In genomic region chr2:218022851-218023530, GRCh38 we compare ENCODE assay signal across 30 cellular contexts. TPM values are rescaled to one million over a fixed set of nuclear protein-coding genes. Genes with fewer than 3 reads are reported as not detected.
DNase-seq lines count a peak whose midpoint lies in the region; ATAC-seq, FAIRE-seq and TF ChIP-seq lines count a peak whose summit lies in the region.
"Had no signal": no experiment of that assay in that cellular context is flagged by ENCODE, and none has a peak within 500 bp of the region (broad histone marks: within the 10 kb centered on the region; RNA-seq: fewer than 3 reads in every experiment).

No MANE protein-coding gene starts in this region.

- no peaks in the 10 kb centered on the region for H3K4me1 ChIP-seq in kidney (ENCODE audit: control insufficient read depth in 1 of 2, insufficient read depth in 1 of 2, low read depth in 1 of 2, low read length in 2 of 2)
- H3K4me1 ChIP-seq in suprapubic skin: peaks cover 49% of the 10 kb centered on the region
- H3K4me1 ChIP-seq: Caco-2, SJSA1 had no signal

- no peak overlapping the region for H3K4me3 Mint-ChIP-seq in activated naive CD8-positive, alpha-beta T cell treated with anti-CD3 and anti-CD28 coated beads, Interleukin-2, amount 10 ng/mL, durations not matched to agents 7 days and 5 days
- H3K4me3 Mint-ChIP-seq in activated naive CD8-positive, alpha-beta T cell treated with anti-CD3 and anti-CD28 coated beads for 36 hours: no peak overlapping the region
- H3K4me3 Mint-ChIP-seq in activated B cell treated with CpG ODN at 0.5 μM for 24 hours: no peak overlapping the region
- H3K4me3 Mint-ChIP-seq: activated CD4-positive, alpha-beta memory T cell treated with anti-CD3 and anti-CD28 coated beads, Interleukin-2, amount 10 ng/mL, durations not matched to agents 7 days and 5 days; central memory CD8-positive, alpha-beta T cell had no signal

- no peaks in the 10 kb centered on the region for H3K36me3 ChIP-seq in kidney (ENCODE audit: control insufficient read depth in 1 of 2, insufficient read depth in 2 of 2, low read length in 2 of 2)
- no peaks in the 10 kb centered on the region for H3K36me3 ChIP-seq in suprapubic skin
- no peaks in the 10 kb centered on the region for H3K36me3 ChIP-seq in MG63
- H3K36me3 ChIP-seq: BE2C, neutrophil, SJSA1, stomach had no signal

- H3K4me3 ChIP-seq in kidney (ENCODE audit: low read length in 2 of 2) (no peak overlapping the region), suprapubic skin (no peak overlapping the region), MG63 (no peak overlapping the region)
- H3K4me3 ChIP-seq: lung, SJSA1, stomach had no signal

- TF ChIP-seq CTCF in activated B cell treated with CpG ODN at 0.5 μM for 24 hours (IDR thresholded peaks at IDR 0.05) (no peak), kidney (IDR thresholded peaks at IDR 0.05; ENCODE audit: borderline replicate concordance, extremely low read depth, insufficient read depth) (no peak), suprapubic skin (IDR thresholded peaks at IDR 0.05) (no peak)

- H3K27ac ChIP-seq in kidney (ENCODE audit: low read depth in 2 of 2, low read length in 2 of 2) (no peak overlapping the region), suprapubic skin (no peak overlapping the region)
- H3K27ac ChIP-seq: KMS-11, neutrophil, SJSA1, stomach, VCaP had no signal

- no peak overlapping the region for H3K27ac Mint-ChIP-seq in activated naive CD8-positive, alpha-beta T cell treated with anti-CD3 and anti-CD28 coated beads, Interleukin-2, amount 10 ng/mL, durations not matched to agents 7 days and 5 days
- H3K27ac Mint-ChIP-seq in activated naive CD8-positive, alpha-beta T cell treated with anti-CD3 and anti-CD28 coated beads for 36 hours: no peak overlapping the region
- no peak overlapping the region for H3K27ac Mint-ChIP-seq in activated B cell treated with CpG ODN at 0.5 μM for 24 hours
- H3K27ac Mint-ChIP-seq: activated CD4-positive, alpha-beta memory T cell treated with anti-CD3 and anti-CD28 coated beads, Interleukin-2, amount 10 ng/mL, durations not matched to agents 7 days and 5 days had no signal

- H3K9ac ChIP-seq in kidney (ENCODE audit: low read length in 2 of 2): no peak overlapping the region
- H3K9ac ChIP-seq: KMS-11 had no signal

- H3K27me3 Mint-ChIP-seq in activated naive CD8-positive, alpha-beta T cell treated with anti-CD3 and anti-CD28 coated beads, Interleukin-2, amount 10 ng/mL, durations not matched to agents 7 days and 5 days: no peaks in the 10 kb centered on the region
- H3K27me3 Mint-ChIP-seq in activated naive CD8-positive, alpha-beta T cell treated with anti-CD3 and anti-CD28 coated beads for 36 hours: no peaks in the 10 kb centered on the region
- H3K27me3 Mint-ChIP-seq in activated B cell treated with CpG ODN at 0.5 μM for 24 hours: no peaks in the 10 kb centered on the region
- H3K27me3 Mint-ChIP-seq: activated CD4-positive, alpha-beta memory T cell treated with anti-CD3 and anti-CD28 coated beads, Interleukin-2, amount 10 ng/mL, durations not matched to agents 7 days and 5 days; central memory CD8-positive, alpha-beta T cell had no signal

- intact Hi-C loops in activated B cell treated with CpG ODN at 0.5 μM for 24 hours (cut with micrococcal nuclease): no loop called here
- intact Hi-C loops in kidney (cut with DNase I): no loop called here

- no peak for TF ChIP-seq POLR2A in suprapubic skin (IDR thresholded peaks at IDR 0.05)

- H3K9me3 ChIP-seq in kidney (ENCODE audit: control insufficient read depth in 1 of 2, low read length in 2 of 2) (no peaks in the 10 kb centered on the region), suprapubic skin (no peaks in the 10 kb centered on the region), MG63 (no peaks in the 10 kb centered on the region)
- H3K9me3 ChIP-seq: BE2C, Caco-2, neutrophil, SJSA1, stomach had no signal

- H3K4me1 Mint-ChIP-seq in activated naive CD8-positive, alpha-beta T cell treated with anti-CD3 and anti-CD28 coated beads, Interleukin-2, amount 10 ng/mL, durations not matched to agents 7 days and 5 days: no peaks in the 10 kb centered on the region
- no peaks in the 10 kb centered on the region for H3K4me1 Mint-ChIP-seq in activated naive CD8-positive, alpha-beta T cell treated with anti-CD3 and anti-CD28 coated beads for 36 hours
- peaks cover 6% of the 10 kb centered on the region for H3K4me1 Mint-ChIP-seq in activated B cell treated with CpG ODN at 0.5 μM for 24 hours
- H3K4me1 Mint-ChIP-seq: activated CD4-positive, alpha-beta memory T cell treated with anti-CD3 and anti-CD28 coated beads, Interleukin-2, amount 10 ng/mL, durations not matched to agents 7 days and 5 days; central memory CD8-positive, alpha-beta T cell had no signal

- TF ChIP-seq EP300 in suprapubic skin (IDR thresholded peaks at IDR 0.05): no peak

- H3K9me3 Mint-ChIP-seq in activated naive CD8-positive, alpha-beta T cell treated with anti-CD3 and anti-CD28 coated beads, Interleukin-2, amount 10 ng/mL, durations not matched to agents 7 days and 5 days: no peaks in the 10 kb centered on the region
- no peaks in the 10 kb centered on the region for H3K9me3 Mint-ChIP-seq in activated naive CD8-positive, alpha-beta T cell treated with anti-CD3 and anti-CD28 coated beads for 36 hours
- H3K9me3 Mint-ChIP-seq in activated B cell treated with CpG ODN at 0.5 μM for 24 hours: no peaks in the 10 kb centered on the region
- H3K9me3 Mint-ChIP-seq: activated CD4-positive, alpha-beta memory T cell treated with anti-CD3 and anti-CD28 coated beads, Interleukin-2, amount 10 ng/mL, durations not matched to agents 7 days and 5 days; central memory CD8-positive, alpha-beta T cell had no signal

- POLR2A ChIA-PET in activated naive CD8-positive, alpha-beta T cell treated with anti-CD3 and anti-CD28 coated beads, Interleukin-2, amount 10 ng/mL, durations not matched to agents 7 days and 5 days (lab: Charles Lee): no interaction called here
- POLR2A ChIA-PET in activated B cell treated with CpG ODN at 0.5 μM for 24 hours (lab: Charles Lee): no interaction called here

- no peak for ATAC-seq in activated naive CD8-positive, alpha-beta T cell treated with anti-CD3 and anti-CD28 coated beads, Interleukin-2, amount 10 ng/mL, durations not matched to agents 7 days and 5 days (ENCODE audit: low read depth)
- ATAC-seq in activated B cell treated with CpG ODN at 0.5 μM for 24 hours (ENCODE audit: low read depth) (no peak), HG02798 (IDR thresholded peaks at IDR 0.05; ENCODE audit: poor library complexity, unreplicated experiment) (no peak)

- peak; percentile 18 for DNase-seq in activated naive CD8-positive, alpha-beta T cell treated with anti-CD3 and anti-CD28 coated beads, Interleukin-2, amount 10 ng/mL, durations not matched to agents 7 days and 5 days
- DNase-seq in activated naive CD8-positive, alpha-beta T cell treated with anti-CD3 and anti-CD28 coated beads for 36 hours: no peak
- DNase-seq in activated B cell treated with CpG ODN at 0.5 μM for 24 hours (peak; percentile 7), kidney (peak; percentile 39), suprapubic skin (ENCODE audit: low spot score in 2 of 2) (peak; percentile 39 to 61), MG63 (no peak), cerebellar nuclear complex (lab: John Stamatoyannopoulos, UW) (no peak)
- DNase-seq: activated CD4-positive, alpha-beta memory T cell treated with anti-CD3 and anti-CD28 coated beads, Interleukin-2, amount 10 ng/mL, durations not matched to agents 7 days and 5 days; activated naive CD4-positive, alpha-beta T cell; BE2C; effector CD4-positive, alpha-beta T cell; erythroblast; foreskin fibroblast; hippocampal formation; NCI-H187 treated with DMSO at 0.1 percent for 48 hours; NCI-H226; stomach; T-helper 2 cell had no signal

- CTCF ChIA-PET in activated B cell treated with CpG ODN at 0.5 μM for 24 hours (lab: Charles Lee): no interaction called here

- H3K27me3 ChIP-seq in suprapubic skin (no peaks in the 10 kb centered on the region), MG63 (no peaks in the 10 kb centered on the region)
- H3K27me3 ChIP-seq: BE2C, neutrophil, SJSA1, stomach had no signal

- WGBS in suprapubic skin: 80% methylated on average over 6 of the region's 7 CpGs

- H3K36me3 Mint-ChIP-seq in activated naive CD8-positive, alpha-beta T cell treated with anti-CD3 and anti-CD28 coated beads, Interleukin-2, amount 10 ng/mL, durations not matched to agents 7 days and 5 days: no peaks in the 10 kb centered on the region
- no peaks in the 10 kb centered on the region for H3K36me3 Mint-ChIP-seq in activated naive CD8-positive, alpha-beta T cell treated with anti-CD3 and anti-CD28 coated beads for 36 hours
- no peaks in the 10 kb centered on the region for H3K36me3 Mint-ChIP-seq in activated B cell treated with CpG ODN at 0.5 μM for 24 hours (ENCODE audit: low read depth)

- FAIRE-seq in kidney (lab: Jason Lieb, UNC): no peak
- FAIRE-seq: GM12891, HTR-8/SVneo had no signal

RNA-seq across cellular contexts. Expression of gene TNS1, which starts 20.2 kb away (rescaled TPM):
- 10 to 100 TPM; 15.1 to 21.2 TPM for total RNA-seq in activated naive CD8-positive, alpha-beta T cell treated with anti-CD3 and anti-CD28 coated beads, Interleukin-2, amount 10 ng/mL, durations not matched to agents 7 days and 5 days
- 1 to 10 TPM in 1 of 2 experiments, under 1 TPM in 1; 0.89 to 1.4 TPM for total RNA-seq in activated naive CD8-positive, alpha-beta T cell treated with anti-CD3 and anti-CD28 coated beads for 36 hours
- total RNA-seq in activated B cell treated with CpG ODN at 0.5 μM for 24 hours (0.10 and 0.13 TPM in 2 replicates), kidney (471 TPM), suprapubic skin (100 to 1,000 TPM in 2 of 4 donors, 10 to 100 TPM in 2; 64.1 to 145 (median 99.5) TPM)
- polyA plus RNA-seq in kidney (ENCODE audit: insufficient read depth, low read depth, low replicate concordance): 44.8 TPM
- total RNA-seq in MG63 (2014; rRNA removed; shearing (Covaris generic); ENCODE audit: low replicate concordance): 13.4 and 17.6 TPM in 2 replicates
- total RNA-seq: OCI-LY7 had no signal

RNA-seq across cellular contexts. Expression of gene RUFY4, which starts 46.1 kb away (rescaled TPM):
- 1 to 10 TPM; 3.0 to 4.9 TPM for total RNA-seq in activated naive CD8-positive, alpha-beta T cell treated with anti-CD3 and anti-CD28 coated beads, Interleukin-2, amount 10 ng/mL, durations not matched to agents 7 days and 5 days
- total RNA-seq in activated naive CD8-positive, alpha-beta T cell treated with anti-CD3 and anti-CD28 coated beads for 36 hours: 1 to 10 TPM; 1.6 to 2.0 TPM
- 0.53 TPM in 1 of 2 replicates, not detected in the other for total RNA-seq in activated B cell treated with CpG ODN at 0.5 μM for 24 hours
- 0.69 TPM for total RNA-seq in kidney
- not detected for polyA plus RNA-seq in kidney (ENCODE audit: insufficient read depth, low read depth, low replicate concordance)
- not detected for total RNA-seq in suprapubic skin
- not detected in 2 replicates for total RNA-seq in MG63 (2014; rRNA removed; shearing (Covaris generic); ENCODE audit: low replicate concordance)
- total RNA-seq: Caco-2, OCI-LY7, SJSA1, stomach, urinary bladder had no signal

Comparison
In these comparisons a context has a peak if more than half of its experiments do, and no peak if none do; other contexts are left out.
1. DNase-seq: peak in activated naive CD8-positive, alpha-beta T cell treated with anti-CD3 and anti-CD28 coated beads, Interleukin-2, amount 10 ng/mL, durations not matched to agents 7 days and 5 days (single experiment), activated B cell treated with CpG ODN at 0.5 μM for 24 hours (single experiment), kidney (single experiment) and suprapubic skin (2 of 2); none in activated naive CD8-positive, alpha-beta T cell treated with anti-CD3 and anti-CD28 coated beads for 36 hours (single experiment), MG63 (single experiment) and cerebellar nuclear complex (0 of 2).